Comparison of ENCODE assay signal across 8 cellular contexts in the genomic region with DNA sequence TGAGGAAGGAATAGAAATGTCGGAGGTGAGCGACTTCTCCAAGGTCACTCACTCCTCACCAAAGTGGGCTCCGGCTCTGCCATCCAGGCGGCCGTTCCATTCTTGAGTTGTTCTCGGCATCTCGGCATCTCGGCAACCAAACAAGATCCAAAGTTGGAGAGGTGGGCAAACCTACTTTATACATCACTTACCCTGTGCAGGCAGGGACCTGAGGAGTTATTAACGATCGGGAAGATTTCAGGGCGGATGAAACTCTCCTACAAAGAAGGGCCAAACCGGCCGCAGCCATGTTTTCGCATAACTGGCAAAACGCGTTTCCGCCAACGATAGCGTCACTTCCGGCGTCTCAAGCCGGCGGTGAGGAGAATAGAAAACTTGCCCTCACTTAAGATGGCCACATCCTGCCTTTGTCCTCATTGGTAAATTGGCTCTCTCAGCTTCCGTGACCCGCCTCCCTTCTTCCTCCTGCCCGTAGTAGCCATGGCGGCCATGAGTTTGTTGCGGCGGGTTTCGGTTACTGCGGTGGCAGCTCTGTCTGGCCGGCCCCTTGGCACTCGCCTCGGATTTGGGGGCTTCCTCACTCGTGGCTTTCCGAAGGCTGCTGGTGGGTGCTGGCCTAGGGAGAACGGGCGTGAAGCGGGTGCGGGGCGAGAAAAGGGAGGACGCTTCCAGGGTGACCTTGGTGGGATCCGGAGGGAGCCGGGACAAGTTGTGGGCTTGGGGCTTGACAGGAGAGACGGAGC. TPM values are rescaled to one million over a fixed set of nuclear protein-coding genes. Genes with fewer than 3 reads are reported as not detected.
A peak's percentile ranks its signal among the peaks of the same experiment; 100 is the strongest.
DNase-seq lines count a peak whose midpoint lies in the region; ATAC-seq and TF ChIP-seq lines count a peak whose summit lies in the region.

MRPL47 (minus strand) TSS at position 303 of the 743 bp plus-strand sequence; CDS start at position 289, 14 bp downstream.
NDUFB5 (plus strand) TSS at position 459 of the 743 bp plus-strand sequence; CDS start at position 481, 22 bp downstream.

- WGBS in SK-N-SH (ENCODE audit: low lambda C conversion rate), result 2% methylated on average over 30 of the region's 45 CpGs

- H3K79me2 ChIP-seq in SK-N-SH (ENCODE audit: insufficient read depth), result peaks cover 97% of the 10 kb centered on the region

- H3K9me2 ChIP-seq in SK-N-SH, result no peaks in the 10 kb centered on the region

- no peaks in the 10 kb centered on the region; the same call in 1 of the 2 replicates for H4K20me1 ChIP-seq in SK-N-SH (ENCODE audit: insufficient read depth)

- POLR2A ChIA-PET in SK-N-SH (lab: Yijun Ruan, JAX), result interaction anchor here (0.9 to 1.5 kb wide), 4 partner anchors 11 to 49 kb away, joined by 3 to 11 read pairs (median 6); partner anchors contain the start of gene USP13

- peak within 1 kb of the TSS; percentile 60 to 74 for H3K4me3 ChIP-seq in SK-N-SH (ENCODE audit: low read depth in 2 of 2, low read length in 1 of 2)

- TF ChIP-seq CTCF in SK-N-SH (IDR thresholded peaks at IDR 0.05), result no peak

- no peak for TF ChIP-seq EP300 in SK-N-SH (IDR thresholded peaks at IDR 0.05; ENCODE audit: borderline replicate concordance in 1 of 2, low read depth in 1 of 2, low read length in 1 of 2)

- DNase-seq in GM04504 (ENCODE audit: low read depth), result peak; percentile 93
- DNase-seq in NCI-H1048 (lab: John Stamatoyannopoulos, UW), result peak; percentile 87
- peak; percentile 89 for DNase-seq in SK-N-SH
- DNase-seq in activated naive CD4-positive, alpha-beta T cell treated with anti-CD3 and anti-CD28 coated beads, Interleukin-2, amount 50 U/mL, for 16 hours, result peak; percentile 91
- peak; percentile 93 for DNase-seq in germinal center (ENCODE audit: low spot score)
- DNase-seq in non-pigmented ciliary epithelial cell (ENCODE audit: low read depth), result peak; percentile 87
- DNase-seq in superior temporal gyrus (ENCODE audit: extremely low spot score), result peak; percentile 100

- CTCF ChIA-PET in SK-N-SH (lab: Yijun Ruan, JAX), result interaction anchor here (0.6 kb wide), 1 partner anchor 24 kb away, joined by 3 read pairs; no protein-coding TSS in a partner anchor

- H3K9me3 ChIP-seq in SK-N-SH, result no peaks in the 10 kb centered on the region

- TF ChIP-seq RAD21 in SK-N-SH (IDR thresholded peaks at IDR 0.05; ENCODE audit: low read length), result no peak

- peaks cover 6 to 11% of the 10 kb centered on the region in 2 experiments; a peak in 2 of 4 replicates for H3K4me1 ChIP-seq in SK-N-SH (ENCODE audit: control insufficient read depth in 1 of 2, insufficient read depth in 2 of 2, low read depth in 1 of 2, low read length in 1 of 2)

- no peaks in the 10 kb centered on the region for H3K27me3 ChIP-seq in SK-N-SH (ENCODE audit: insufficient read depth)

- H2AFZ ChIP-seq in SK-N-SH (ENCODE audit: low read depth), result peak within 1 kb of the TSS; percentile 97

- H3K27ac ChIP-seq in SK-N-SH (ENCODE audit: low read depth in 2 of 2, low read length in 1 of 2), result peak within 1 kb of the TSS; percentile 84

- no peaks in the 10 kb centered on the region for H3F3A ChIP-seq in SK-N-SH (replicated peaks; ENCODE audit: insufficient read depth)

- peaks cover 31 to 46% of the 10 kb centered on the region in 2 experiments for H3K36me3 ChIP-seq in SK-N-SH (replicated peaks in 1 of 2; ENCODE audit: control insufficient read depth in 1 of 2, insufficient read depth in 2 of 2, low read length in 1 of 2)

- H3K9ac ChIP-seq in SK-N-SH, result peak within 1 kb of the TSS; percentile 91

- H3K4me2 ChIP-seq in SK-N-SH, result peak within 1 kb of the TSS; percentile 98

- ATAC-seq in HG02571 (IDR thresholded peaks at IDR 0.05; ENCODE audit: unreplicated experiment), result peak; percentile 98

TF ChIP-seq in SK-N-SH, 30 proteins besides CTCF, POLR2A, EP300 and RAD21 (continues in another document):
- TF ChIP-seq FOXJ3 (CRISPR knock-in tag; IDR thresholded peaks at IDR 0.05) (no peak), CHD2 (IDR thresholded peaks at IDR 0.05; ENCODE audit: low read length, partially characterized antibody) (peak; percentile 58), SMC3 (IDR thresholded peaks at IDR 0.05; ENCODE audit: low read depth, low read length) (no peak), RFX5 (IDR thresholded peaks at IDR 0.05; ENCODE audit: low read length) (no peak), RCOR1 (IDR thresholded peaks at IDR 0.05; ENCODE audit: low read length) (no peak), JUND (IDR thresholded peaks at IDR 0.05) (no peak), FOXM1 (IDR thresholded peaks at IDR 0.05; ENCODE audit: low read depth) (no peak), USF1 (IDR thresholded peaks at IDR 0.05; ENCODE audit: borderline replicate concordance, low read depth) (no peak), MEF2A (IDR thresholded peaks at IDR 0.05; ENCODE audit: borderline replicate concordance, low read depth) (no peak), YY1 (IDR thresholded peaks at IDR 0.05; ENCODE audit: low read depth) (peak; percentile 100), NFIC (IDR thresholded peaks at IDR 0.05; ENCODE audit: borderline replicate concordance) (peak; percentile 35; the same call in 1 of the 2 replicates), REST (IDR thresholded peaks at IDR 0.05; ENCODE audit: low read depth, low read length) (peak; percentile 15; the same call in 1 of the 2 replicates), SIN3A (IDR thresholded peaks at IDR 0.05; ENCODE audit: borderline replicate concordance, low read depth, low read length) (peak; percentile 15; the same call in 1 of the 2 replicates), PBX3 (IDR thresholded peaks at IDR 0.05) (no peak), EZH2phosphoT487 (IDR thresholded peaks at IDR 0.05; ENCODE audit: borderline replicate concordance, low read depth) (no peak), TCF12 (IDR thresholded peaks at IDR 0.05) (no peak; the same call in 1 of the 2 replicates), POLR2AphosphoS5 (IDR thresholded peaks at IDR 0.05; ENCODE audit: low read depth, low read length) (peak; percentile 98)
- TF ChIP-seq, protein P1, sequence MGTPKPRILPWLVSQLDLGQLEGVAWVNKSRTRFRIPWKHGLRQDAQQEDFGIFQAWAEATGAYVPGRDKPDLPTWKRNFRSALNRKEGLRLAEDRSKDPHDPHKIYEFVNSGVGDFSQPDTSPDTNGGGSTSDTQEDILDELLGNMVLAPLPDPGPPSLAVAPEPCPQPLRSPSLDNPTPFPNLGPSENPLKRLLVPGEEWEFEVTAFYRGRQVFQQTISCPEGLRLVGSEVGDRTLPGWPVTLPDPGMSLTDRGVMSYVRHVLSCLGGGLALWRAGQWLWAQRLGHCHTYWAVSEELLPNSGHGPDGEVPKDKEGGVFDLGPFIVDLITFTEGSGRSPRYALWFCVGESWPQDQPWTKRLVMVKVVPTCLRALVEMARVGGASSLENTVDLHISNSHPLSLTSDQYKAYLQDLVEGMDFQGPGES (IDR thresholded peaks at IDR 0.05; ENCODE audit: low read depth, low read length), result no peak
- TF ChIP-seq, protein P2, sequence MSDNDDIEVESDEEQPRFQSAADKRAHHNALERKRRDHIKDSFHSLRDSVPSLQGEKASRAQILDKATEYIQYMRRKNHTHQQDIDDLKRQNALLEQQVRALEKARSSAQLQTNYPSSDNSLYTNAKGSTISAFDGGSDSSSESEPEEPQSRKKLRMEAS (IDR thresholded peaks at IDR 0.05; ENCODE audit: low read depth), result peak; percentile 74; the same call in 1 of the 2 replicates

RNA-seq across cellular contexts. Expression of gene MRPL47, which starts in this region (rescaled TPM):
- polyA plus RNA-seq in SK-N-SH (2012; rRNA removed), result 37.8 and 44.3 TPM in 2 replicates
- polyA plus RNA-seq in SK-N-SH (2012; cell fraction: cytosol; rRNA removed), result 57.6 and 88.2 TPM in 2 replicates
- polyA plus RNA-seq in SK-N-SH (2012; cell fraction: nucleus; rRNA removed), result 14.9 and 22.3 TPM in 2 replicates

RNA-seq across cellular contexts. Expression of gene NDUFB5, which starts in this region (rescaled TPM):
- 31.3 and 35.3 TPM in 2 replicates for polyA plus RNA-seq in SK-N-SH (2012; rRNA removed)
- polyA plus RNA-seq in SK-N-SH (2012; cell fraction: cytosol; rRNA removed), result 44.1 and 73.7 TPM in 2 replicates
- 15.9 and 31.0 TPM in 2 replicates for polyA plus RNA-seq in SK-N-SH (2012; cell fraction: nucleus; rRNA removed)

Comparison
In these comparisons a context has a peak if more than half of its experiments do, and no peak if none do; other contexts are left out.
1. Peak in every context shown above with its lines: DNase-seq, ATAC-seq, H3K4me3 ChIP-seq and H3K27ac ChIP-seq.